Comparison of ENCODE assay signal across 8 cellular contexts in the genomic region with DNA sequence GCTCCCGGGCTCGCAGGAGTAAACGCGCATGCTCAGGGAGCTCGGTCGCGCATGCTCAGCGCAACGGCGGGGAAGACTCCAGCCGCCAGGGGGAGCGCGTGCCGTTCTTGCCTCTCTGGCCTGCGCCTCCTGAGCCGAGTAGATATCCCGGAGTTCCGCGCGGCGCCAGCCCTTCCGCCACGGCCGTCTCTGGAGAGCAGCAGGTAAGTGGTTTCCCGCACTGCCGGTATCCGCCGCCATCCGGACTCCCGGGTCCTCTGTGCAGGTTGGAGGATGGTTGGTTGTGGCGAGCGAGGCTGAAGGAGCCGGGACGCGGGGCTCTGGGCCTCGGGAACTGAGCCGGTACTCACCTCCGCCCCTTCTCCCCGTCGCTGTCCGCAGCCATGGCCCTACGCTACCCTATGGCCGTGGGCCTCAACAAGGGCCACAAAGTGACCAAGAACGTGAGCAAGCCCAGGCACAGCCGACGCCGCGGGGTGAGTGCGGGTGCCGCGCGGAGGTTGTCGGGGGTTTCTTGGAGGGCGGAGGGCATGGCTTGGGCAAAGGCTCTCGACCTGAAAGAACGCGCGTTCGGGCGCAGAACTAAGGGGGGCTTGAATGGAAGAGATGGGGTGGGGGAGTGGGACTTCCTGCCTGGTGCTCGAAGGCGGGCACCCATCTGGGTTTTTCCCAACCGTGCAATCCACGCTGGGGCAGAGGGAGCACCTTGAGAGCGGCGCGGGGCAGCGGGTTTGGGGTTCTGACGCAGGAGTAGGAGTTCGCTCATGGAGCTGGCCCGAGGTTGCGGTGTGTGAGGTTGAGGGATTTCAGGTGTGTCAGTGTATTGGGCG. TPM values are rescaled to one million over a fixed set of nuclear protein-coding genes. Genes with fewer than 3 reads are reported as not detected.
DNase-seq lines count a peak whose midpoint lies in the region; ATAC-seq and TF ChIP-seq lines count a peak whose summit lies in the region.

A gene (plus strand): TSS at position 171 of the 830 bp plus-strand sequence. CDS start 213 bp downstream, at position 384.

- peaks cover 47% of the 10 kb centered on the region for H3K36me3 Mint-ChIP-seq in activated naive CD8-positive, alpha-beta T cell treated with anti-CD3 and anti-CD28 coated beads for 36 hours
- no peaks in the 10 kb centered on the region for H3K36me3 Mint-ChIP-seq in glutamatergic neuron (ENCODE audit: unreplicated experiment)

- H3K4me1 ChIP-seq in osteoblast (ENCODE audit: insufficient read depth, low read length) (peaks cover 9% of the 10 kb centered on the region), thoracic aorta (ENCODE audit: control insufficient read depth in 1 of 2, low read depth in 2 of 2) (peaks cover 6 to 36% of the 10 kb centered on the region in 2 donors)

- CTCF ChIA-PET in HEK293T (lab: Yijun Ruan, JAX): interaction anchor here (0.7 to 1.6 kb wide), 9 partner anchors 17 to 138 kb away, joined by 3 to 6 read pairs (median 4); a partner anchor contains a TSS

- peaks cover 22% of the 10 kb centered on the region for H3K4me1 Mint-ChIP-seq in activated naive CD8-positive, alpha-beta T cell treated with anti-CD3 and anti-CD28 coated beads for 36 hours
- H3K4me1 Mint-ChIP-seq in glutamatergic neuron (ENCODE audit: low read depth, unreplicated experiment): no peaks in the 10 kb centered on the region

- H3K9me3 Mint-ChIP-seq in activated naive CD8-positive, alpha-beta T cell treated with anti-CD3 and anti-CD28 coated beads for 36 hours: no peaks in the 10 kb centered on the region
- H3K9me3 Mint-ChIP-seq in glutamatergic neuron (ENCODE audit: unreplicated experiment): peaks cover 18% of the 10 kb centered on the region

- peak; percentile 93 for DNase-seq in G401 (ENCODE audit: low spot score)
- peak; percentile 92 for DNase-seq in HEK293T (ENCODE audit: extremely low spot score)
- DNase-seq in NCI-H1105 (lab: John Stamatoyannopoulos, UW): peak; percentile 96
- peak; percentile 96 for DNase-seq in SKM-1 treated with dmso at 0.1 percent for 144 hours (lab: John Stamatoyannopoulos, UW; ENCODE audit: unreplicated experiment)
- peak; percentile 98 for DNase-seq in activated naive CD8-positive, alpha-beta T cell treated with anti-CD3 and anti-CD28 coated beads for 36 hours
- peak; percentile 99 for DNase-seq in glutamatergic neuron
- DNase-seq in osteoblast (ENCODE audit: insufficient read length, low spot score, missing footprints): peak; percentile 100
- peak; percentile 74 for DNase-seq in thoracic aorta (ENCODE audit: low spot score)

- peak; percentile 93 for TF ChIP-seq CTCF in glutamatergic neuron (IDR thresholded peaks at IDR 0.05; ENCODE audit: partially characterized antibody, unreplicated experiment)
- peak; percentile 96 for TF ChIP-seq CTCF in osteoblast (IDR thresholded peaks at IDR 0.05; ENCODE audit: extremely low read depth, low read depth, low read length)
- peak; percentile 91 for TF ChIP-seq CTCF in thoracic aorta (IDR thresholded peaks at IDR 0.05)

- H3K4me3 ChIP-seq in osteoblast (ENCODE audit: insufficient read depth, low read length) (peak within 1 kb of the TSS; percentile 96), thoracic aorta (peak within 1 kb of the TSS; percentile 85)

- H3K9me3 ChIP-seq in osteoblast (ENCODE audit: low read depth, low read length) (no peaks in the 10 kb centered on the region), thoracic aorta (no peaks in the 10 kb centered on the region)

- H3K79me2 ChIP-seq in osteoblast (ENCODE audit: insufficient read depth, low read length): peaks cover 52% of the 10 kb centered on the region

- ATAC-seq in thoracic aorta (ENCODE audit: insufficient number of reproducible peaks, low FRiP score, low read depth): peak; percentile 72

- peaks cover 15% of the 10 kb centered on the region for H3K27me3 Mint-ChIP-seq in activated naive CD8-positive, alpha-beta T cell treated with anti-CD3 and anti-CD28 coated beads for 36 hours
- peaks cover 18% of the 10 kb centered on the region for H3K27me3 Mint-ChIP-seq in glutamatergic neuron (ENCODE audit: unreplicated experiment)

- peaks cover 52% of the 10 kb centered on the region for H4K20me1 ChIP-seq in osteoblast (ENCODE audit: insufficient read depth, low read length)

- H3K36me3 ChIP-seq in osteoblast (ENCODE audit: insufficient read depth, low read length): peaks cover 36% of the 10 kb centered on the region
- peaks cover 33% of the 10 kb centered on the region for H3K36me3 ChIP-seq in thoracic aorta

- in situ Hi-C loops in G401 (cut with HindIII; ENCODE audit: low sequenced_read_pairs): no loop called here

- H3K4me3 Mint-ChIP-seq in activated naive CD8-positive, alpha-beta T cell treated with anti-CD3 and anti-CD28 coated beads for 36 hours: peak within 1 kb of the TSS; percentile 99
- peak within 1 kb of the TSS; percentile 96 for H3K4me3 Mint-ChIP-seq in glutamatergic neuron (ENCODE audit: unreplicated experiment)

- H3K27ac Mint-ChIP-seq in activated naive CD8-positive, alpha-beta T cell treated with anti-CD3 and anti-CD28 coated beads for 36 hours: peak within 1 kb of the TSS; percentile 99
- peak within 1 kb of the TSS; percentile 93 for H3K27ac Mint-ChIP-seq in glutamatergic neuron (ENCODE audit: unreplicated experiment)

- peak within 1 kb of the TSS; percentile 54 for H2AFZ ChIP-seq in osteoblast (ENCODE audit: low read length)

- peak within 1 kb of the TSS; percentile 91 for H3K4me2 ChIP-seq in osteoblast (ENCODE audit: insufficient read depth, low read length)

- no peaks in the 10 kb centered on the region for H3K27me3 ChIP-seq in osteoblast (ENCODE audit: insufficient read depth, low read length)
- H3K27me3 ChIP-seq in thoracic aorta (replicated peaks; ENCODE audit: insufficient read depth): no peaks in the 10 kb centered on the region

- POLR2A ChIA-PET in HEK293T (lab: Yijun Ruan, JAX): interaction anchor here (0.6 to 4.2 kb wide), 29 partner anchors 8 to 332 kb away, joined by 3 to 49 read pairs (median 4); a partner anchor contains a TSS

- peak within 1 kb of the TSS; percentile 86 for H3K27ac ChIP-seq in osteoblast (ENCODE audit: low read depth, low read length)
- peak within 1 kb of the TSS; percentile 86 for H3K27ac ChIP-seq in thoracic aorta

TF ChIP-seq in HEK293T, 16 proteins besides CTCF, POLR2A, EP300 and RAD21:
- no peak for TF ChIP-seq FOXM1 (IDR thresholded peaks at IDR 0.05; ENCODE audit: borderline replicate concordance)
- no peak for TF ChIP-seq FOXA1 (IDR thresholded peaks at IDR 0.05)
- TF ChIP-seq ARNT (IDR thresholded peaks at IDR 0.05): peak; percentile 51; the same call in 1 of the 2 replicates
- TF ChIP-seq ZNF384 (IDR thresholded peaks at IDR 0.05): no peak
- no peak; the same call in 1 of the 2 replicates for TF ChIP-seq L3MBTL2 (conservative IDR thresholded peaks at IDR 0.05)
- TF ChIP-seq LEF1 (IDR thresholded peaks at IDR 0.05; ENCODE audit: borderline replicate concordance): peak; percentile 76; the same call in 1 of the 2 replicates
- TF ChIP-seq ELF4 (IDR thresholded peaks at IDR 0.05): peak; percentile 96
- TF ChIP-seq SUZ12 (IDR thresholded peaks at IDR 0.05): no peak
- TF ChIP-seq FOXK2 (IDR thresholded peaks at IDR 0.05): no peak
- peak; percentile 42; the same call in 1 of the 2 replicates for TF ChIP-seq TARDBP (IDR thresholded peaks at IDR 0.05)
- no peak for TF ChIP-seq BHLHE40 (IDR thresholded peaks at IDR 0.05; ENCODE audit: borderline replicate concordance)
- no peak for TF ChIP-seq SP1 (IDR thresholded peaks at IDR 0.05)

RNA-seq across cellular contexts. Expression of the gene that starts here (rescaled TPM):
- total RNA-seq in G401 (2014; rRNA removed; shearing (Covaris generic)): 758 and 1,281 TPM in 2 replicates
- total RNA-seq in activated naive CD8-positive, alpha-beta T cell treated with anti-CD3 and anti-CD28 coated beads for 36 hours: 1,000 to 10,000 TPM; 1,649 to 1,711 TPM
- 514 TPM for total RNA-seq in glutamatergic neuron (ENCODE audit: unreplicated experiment)
- 228 and 257 TPM in 2 replicates for total RNA-seq in osteoblast
- 100 to 1,000 TPM; 274 to 397 TPM for total RNA-seq in thoracic aorta

Comparison
In these comparisons a context has a peak if more than half of its experiments do, and no peak if none do; other contexts are left out.
1. Peak in every context shown above with its lines: DNase-seq, ATAC-seq, H3K4me3 ChIP-seq and H3K27ac ChIP-seq.